ENCODE assay signal across 9 cellular contexts in the genomic region with DNA sequence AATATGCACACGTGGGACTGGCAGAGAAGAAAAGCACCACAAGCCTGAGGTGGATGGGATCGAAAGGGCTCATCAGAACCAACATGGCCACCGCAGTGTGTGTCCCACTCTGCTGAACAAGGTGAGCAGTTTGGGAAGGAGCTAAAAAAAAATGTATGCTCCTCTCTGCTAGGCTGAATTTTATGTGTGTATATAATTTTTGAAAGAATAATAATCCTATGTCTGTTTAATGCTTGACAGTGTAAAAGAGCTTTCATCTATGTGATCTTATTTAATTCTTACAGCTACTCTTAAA. TPM values are rescaled to one million over a fixed set of nuclear protein-coding genes. Genes with fewer than 3 reads are reported as not detected.
DNase-seq lines count a peak whose midpoint lies in the region; ATAC-seq lines count a peak whose summit lies in the region.
"Had no signal": no experiment of that assay in that cellular context is flagged by ENCODE, and none has a peak within 500 bp of the region (broad histone marks: within the 10 kb centered on the region; RNA-seq: fewer than 3 reads in every experiment).

No MANE protein-coding gene starts in this region.

- DNase-seq in COLO668 (lab: John Stamatoyannopoulos, UW; ENCODE audit: unreplicated experiment) (peak; percentile 18), NCI-H146 (lab: John Stamatoyannopoulos, UW) (peak; percentile 37), immature natural killer cell (no peak)
- peak in 1 of 2 donors; percentile 37 for DNase-seq in activated naive CD4-positive, alpha-beta T cell treated with anti-CD3 and anti-CD28 coated beads, Interleukin-2, amount 50 U/mL, for 72 hours (ENCODE audit: low spot score in 2 of 2)
- DNase-seq in stimulated activated CD8-positive, alpha-beta memory T cell treated with anti-CD3 and anti-CD28 coated beads, Interleukin-4, amount 100 ng/mL, for 48 hours, result peak; percentile 57

- peaks cover 64 to 80% of the 10 kb centered on the region in 2 donors for H3K4me1 Mint-ChIP-seq in immature natural killer cell

- peaks cover 11 to 13% of the 10 kb centered on the region in 2 donors for H3K9me3 Mint-ChIP-seq in activated naive CD4-positive, alpha-beta T cell treated with anti-CD3 and anti-CD28 coated beads, Interleukin-2, amount 50 U/mL, for 72 hours
- H3K9me3 Mint-ChIP-seq in immature natural killer cell, result no peaks in the 10 kb centered on the region

- H3K4me3 Mint-ChIP-seq in immature natural killer cell, result peak overlapping the region; percentile 91 to 97 (median 93)

- H3K36me3 Mint-ChIP-seq in activated naive CD4-positive, alpha-beta T cell treated with anti-CD3 and anti-CD28 coated beads, Interleukin-2, amount 50 U/mL, for 72 hours, result peaks cover 0 to 11% of the 10 kb centered on the region in 2 donors
- H3K36me3 Mint-ChIP-seq in immature natural killer cell, result no peaks in the 10 kb centered on the region

- ATAC-seq in activated naive CD4-positive, alpha-beta T cell treated with anti-CD3 and anti-CD28 coated beads, Interleukin-2, amount 50 U/mL, for 72 hours, result no peak
- ATAC-seq in GM19023 (IDR thresholded peaks at IDR 0.05; ENCODE audit: unreplicated experiment) (no peak), GM18907 (IDR thresholded peaks at IDR 0.05; ENCODE audit: unreplicated experiment) (no peak), GM19397 (IDR thresholded peaks at IDR 0.05; ENCODE audit: unreplicated experiment) (no peak)

- peaks cover 24 to 42% (median 39%) of the 10 kb centered on the region in 3 donors for H3K27me3 Mint-ChIP-seq in immature natural killer cell (ENCODE audit: low read depth in 3 of 3)

- H3K27ac Mint-ChIP-seq in activated naive CD4-positive, alpha-beta T cell treated with anti-CD3 and anti-CD28 coated beads, Interleukin-2, amount 50 U/mL, for 72 hours, result peak overlapping the region; percentile 96 to 99
- peak overlapping the region; percentile 97 to 99 (median 98) for H3K27ac Mint-ChIP-seq in immature natural killer cell

RNA-seq across cellular contexts. Expression of a gene that starts 14.2 kb away (rescaled TPM):
- total RNA-seq in activated naive CD4-positive, alpha-beta T cell treated with anti-CD3 and anti-CD28 coated beads, Interleukin-2, amount 50 U/mL, for 72 hours, result 10 to 100 TPM in 1 of 2 donors, 1 to 10 TPM in 1; 7.8 to 28.1 TPM
- 1 to 10 TPM in 2 of 3 donors, not detected in 1; 1.1 to 3.2 TPM for polyA plus RNA-seq in immature natural killer cell

RNA-seq across cellular contexts. Expression of a gene that starts 29.6 kb away (rescaled TPM):
- total RNA-seq in activated naive CD4-positive, alpha-beta T cell treated with anti-CD3 and anti-CD28 coated beads, Interleukin-2, amount 50 U/mL, for 72 hours, result under 1 TPM in 1 of 2 donors, not detected in 1; 0.11 TPM
- under 1 TPM in 2 of 3 donors, not detected in 1; 0.47 to 0.51 TPM for polyA plus RNA-seq in immature natural killer cell
- total RNA-seq: M059J had no signal

Comparison
In these comparisons a context has a peak if more than half of its experiments do, and no peak if none do; other contexts are left out.
1. DNase-seq: peak in COLO668 (single experiment), NCI-H146 (single experiment) and stimulated activated CD8-positive, alpha-beta memory T cell treated with anti-CD3 and anti-CD28 coated beads, Interleukin-4, amount 100 ng/mL, for 48 hours (single experiment); none in immature natural killer cell (0 of 3).